Comparison of ENCODE assay signal across 18 cellular contexts in the genomic region with DNA sequence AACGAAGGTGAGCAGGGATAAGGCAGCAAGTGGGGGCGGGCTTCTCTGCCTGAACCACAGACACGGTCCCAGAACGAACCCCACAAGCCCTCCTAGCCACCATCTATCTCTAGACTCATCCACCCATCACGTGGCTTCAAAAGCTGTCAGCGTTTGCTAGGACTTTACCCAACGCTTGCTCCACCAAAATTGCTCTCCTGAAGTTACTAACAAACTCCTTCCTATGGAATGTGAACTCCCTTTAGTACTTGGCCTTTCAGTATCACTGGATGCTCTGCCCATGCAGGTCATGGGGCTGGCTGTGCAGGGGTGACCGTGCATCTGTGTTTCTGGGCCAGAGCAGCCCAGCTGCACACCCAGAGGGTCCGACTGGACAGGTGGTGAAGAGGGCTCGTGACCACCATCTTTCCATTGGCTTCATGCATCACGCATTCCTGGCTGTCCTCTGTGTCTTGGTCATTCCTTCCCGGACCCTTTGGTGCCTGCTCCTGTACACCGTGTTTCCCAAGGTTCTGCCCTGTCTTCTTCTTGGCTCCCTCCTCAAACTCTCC.
"Had no signal": no experiment of that assay in that cellular context is flagged by ENCODE, and none has a peak within 500 bp of the region (broad histone marks: within the 10 kb centered on the region; RNA-seq: fewer than 3 reads in every experiment).

No MANE protein-coding gene starts in this region.

- H3K4me1 ChIP-seq: foreskin keratinocyte, uterus had no signal

- H3K36me3 Mint-ChIP-seq: mesothelial cell of epicardium, natural killer cell, type B pancreatic cell had no signal

- H3K27me3 ChIP-seq: foreskin keratinocyte, ovary, uterus had no signal

- DNase-seq: erythroblast; foreskin keratinocyte; head of caudate nucleus; hypothalamus; natural killer cell; right cardiac atrium; small intestine; stimulated activated CD4-positive, alpha-beta T cell treated with anti-CD3 and anti-CD28 coated beads, Interleukin-2, amount 100 ng/mL, for 48 hours; stimulated activated naive CD4-positive, alpha-beta T cell treated with Interleukin-2 at 50 U/mL for 16 hours; uterus had no signal

- FAIRE-seq: endothelial cell of umbilical vein, islet of Langerhans, small intestine had no signal

- H3K4me1 Mint-ChIP-seq: mesothelial cell of epicardium, natural killer cell had no signal

- H3K4me3 Mint-ChIP-seq: dendritic cell treated with granulocyte-macrophage colony-stimulating factor and Interleukin-4, amounts not matched to agents 40 ng/mL and 50 ng/mL, for 4 days; mesothelial cell of epicardium; natural killer cell; neural crest cell; type B pancreatic cell had no signal

- H3K9me3 ChIP-seq: ovary, uterus had no signal

- H3K4me3 ChIP-seq: ovary, uterus had no signal

- ATAC-seq: foreskin keratinocyte, left lobe of liver, natural killer cell, right cardiac atrium had no signal

- H3K27me3 Mint-ChIP-seq: dendritic cell treated with granulocyte-macrophage colony-stimulating factor and Interleukin-4, amounts not matched to agents 40 ng/mL and 50 ng/mL, for 4 days had no signal

- H3K36me3 ChIP-seq: ovary, uterus had no signal

- H3K27ac Mint-ChIP-seq: dendritic cell treated with granulocyte-macrophage colony-stimulating factor and Interleukin-4, amounts not matched to agents 40 ng/mL and 50 ng/mL, for 4 days; mesothelial cell of epicardium; natural killer cell; type B pancreatic cell had no signal

- H3K9me3 Mint-ChIP-seq: dendritic cell treated with granulocyte-macrophage colony-stimulating factor and Interleukin-4, amounts not matched to agents 40 ng/mL and 50 ng/mL, for 4 days; mesothelial cell of epicardium; natural killer cell; type B pancreatic cell had no signal

- H3K27ac ChIP-seq: foreskin keratinocyte, ovary, uterus had no signal
